ENCODE assay signal across 17 cellular contexts in genomic region chr9:2824054-2824453, GRCh38. TPM values are rescaled to one million over a fixed set of nuclear protein-coding genes. Genes with fewer than 3 reads are reported as not detected.
A peak's percentile ranks its signal among the peaks of the same experiment; 100 is the strongest.
DNase-seq lines count a peak whose midpoint lies in the region; ATAC-seq, FAIRE-seq and TF ChIP-seq lines count a peak whose summit lies in the region.
"Had no signal": no experiment of that assay in that cellular context is flagged by ENCODE, and none has a peak within 500 bp of the region (broad histone marks: within the 10 kb centered on the region; RNA-seq: fewer than 3 reads in every experiment).

No MANE protein-coding gene starts in this region.

- H3K4me2 ChIP-seq in H1 (ENCODE audit: insufficient read depth in 1 of 2, low read depth in 2 of 2, low read length in 2 of 2): no peak overlapping the region

- no peak overlapping the region for H4K8ac ChIP-seq in H1 (ENCODE audit: extremely low read depth, insufficient read depth, low read length)

- H2BK120ac ChIP-seq in H1 (replicated peaks; ENCODE audit: low read depth, low read length): no peak overlapping the region

- H3K4me3 Mint-ChIP-seq in activated T-cell treated with anti-CD3 and anti-CD28 coated beads, Interleukin-2, amount 50 U/mL, for 72 hours: no peak overlapping the region
- H3K4me3 Mint-ChIP-seq in activated T-cell treated with anti-CD3 and anti-CD28 coated beads, Interleukin-2, amount 50 U/mL, for 24 hours: no peak overlapping the region
- no peak overlapping the region for H3K4me3 Mint-ChIP-seq in WTC11
- H3K4me3 Mint-ChIP-seq in activated CD4-positive, alpha-beta T cell treated with anti-CD3 and anti-CD28 coated beads, Interleukin-2, amount 10 ng/mL, durations not matched to agents 7 days and 5 days: no peak overlapping the region
- H3K4me3 Mint-ChIP-seq: CD4-positive, CD25-positive, alpha-beta regulatory T cell had no signal

- H3K27ac ChIP-seq in H1 (ENCODE audit: low read depth, low read length): no peak overlapping the region
- H3K27ac ChIP-seq: SJSA1 had no signal

- no peak for DNase-seq in activated T-cell treated with anti-CD3 and anti-CD28 coated beads, Interleukin-2, amount 50 U/mL, for 72 hours
- DNase-seq in activated T-cell treated with anti-CD3 and anti-CD28 coated beads, Interleukin-2, amount 50 U/mL, for 24 hours: no peak
- DNase-seq in GM18507 (ENCODE audit: extremely low spot score, insufficient read length, low read depth) (no peak), WTC11 (ENCODE audit: low spot score) (no peak), H1 (ENCODE audit: low read depth in 1 of 2, low spot score in 2 of 2) (no peak)
- DNase-seq in activated CD4-positive, alpha-beta T cell treated with anti-CD3 and anti-CD28 coated beads, Interleukin-2, amount 10 ng/mL, durations not matched to agents 7 days and 5 days: no peak
- DNase-seq: 8988T; CD4-positive, CD25-positive, alpha-beta regulatory T cell; KG1; MM.1S; NCI-H2227 treated with DMSO at 0.1 percent for 48 hours; NCI-H526 treated with DMSO at 0.1 percent for 48 hours; Right ventricle myocardium superior had no signal

- no peak for TF ChIP-seq CTCF in WTC11 (IDR thresholded peaks at IDR 0.05)
- TF ChIP-seq CTCF in H1 (IDR thresholded peaks at IDR 0.05; ENCODE audit: control extremely low read depth in 1 of 3, insufficient read depth in 1 of 3, low read depth in 1 of 3, low read length in 3 of 3): no peak

- no peak overlapping the region for H2BK5ac ChIP-seq in H1 (ENCODE audit: low read depth, low read length)

- H2AK5ac ChIP-seq in H1 (ENCODE audit: low read depth, low read length): no peak overlapping the region

- H3K27me3 ChIP-seq in H1 (replicated peaks in 1 of 4; ENCODE audit: control insufficient read depth in 3 of 4, extremely low read depth in 1 of 4, insufficient read depth in 3 of 4, low read length in 3 of 4): no peaks in the 10 kb centered on the region
- H3K27me3 ChIP-seq: SJSA1 had no signal

- H4K20me1 ChIP-seq in H1 (replicated peaks in 1 of 2; ENCODE audit: control insufficient read depth in 1 of 2, insufficient read depth in 2 of 2, low read length in 2 of 2): peaks cover 0 to 3% of the 10 kb centered on the region in 2 experiments

- H2BK15ac ChIP-seq in H1 (ENCODE audit: low read length): no peak overlapping the region

- no peak overlapping the region for H2AFZ ChIP-seq in H1 (ENCODE audit: low read length)

- no peak overlapping the region for H3K18ac ChIP-seq in H1 (ENCODE audit: extremely low read depth, low read length)

- no peak overlapping the region for H4K91ac ChIP-seq in H1 (replicated peaks; ENCODE audit: insufficient read length, low read length)

- peaks cover 1 to 26% of the 10 kb centered on the region in 2 donors for H3K36me3 Mint-ChIP-seq in activated T-cell treated with anti-CD3 and anti-CD28 coated beads, Interleukin-2, amount 50 U/mL, for 72 hours (ENCODE audit: insufficient read depth in 2 of 2)
- peaks cover 84% of the 10 kb centered on the region for H3K36me3 Mint-ChIP-seq in activated T-cell treated with anti-CD3 and anti-CD28 coated beads, Interleukin-2, amount 50 U/mL, for 24 hours (ENCODE audit: low read depth)
- H3K36me3 Mint-ChIP-seq in WTC11: peaks cover 58% of the 10 kb centered on the region
- peaks cover 48% of the 10 kb centered on the region for H3K36me3 Mint-ChIP-seq in activated CD4-positive, alpha-beta T cell treated with anti-CD3 and anti-CD28 coated beads, Interleukin-2, amount 10 ng/mL, durations not matched to agents 7 days and 5 days (ENCODE audit: low read depth)

- H3K23me2 ChIP-seq in H1 (ENCODE audit: low read depth, low read length): no peaks in the 10 kb centered on the region; the same call in 1 of the 2 replicates

- no peak for TF ChIP-seq EP300 in H1 (IDR thresholded peaks at IDR 0.05; ENCODE audit: borderline replicate concordance in 1 of 2, low read depth in 2 of 2, low read length in 2 of 2)

- no peak for TF ChIP-seq RAD21 in H1 (IDR thresholded peaks at IDR 0.05 in 1 of 2, conservative IDR thresholded peaks at IDR 0.05 in 1 of 2; ENCODE audit: low read depth in 2 of 2, low read length in 2 of 2)

- POLR2A ChIA-PET in WTC11 (lab: Charles Lee): no interaction called here
- POLR2A ChIA-PET in H1 (lab: Charles Lee; ENCODE audit: partially characterized antibody): interaction anchor here (1.2 to 1.5 kb wide), 2 partner anchors 15 kb away, joined by 3 to 9 read pairs; no protein-coding TSS in a partner anchor
- POLR2A ChIA-PET in activated CD4-positive, alpha-beta T cell treated with anti-CD3 and anti-CD28 coated beads, Interleukin-2, amount 10 ng/mL, durations not matched to agents 7 days and 5 days (lab: Charles Lee): no interaction called here

- H2BK12ac ChIP-seq in H1 (ENCODE audit: low read depth, low read length): no peak overlapping the region

- H3K79me2 ChIP-seq in H1 (ENCODE audit: control insufficient read depth in 1 of 2, insufficient read depth in 2 of 2, low read length in 2 of 2): no peaks in the 10 kb centered on the region

- no peak overlapping the region for H3K4ac ChIP-seq in H1 (replicated peaks; ENCODE audit: insufficient read length, low read depth, low read length)

- no peak overlapping the region for H3K4me3 ChIP-seq in H1 (ENCODE audit: extremely low read depth in 1 of 4, insufficient read depth in 2 of 4, low read depth in 3 of 4, low read length in 4 of 4)
- H3K4me3 ChIP-seq: SJSA1 had no signal

- ATAC-seq in activated T-cell treated with anti-CD3 and anti-CD28 coated beads, Interleukin-2, amount 50 U/mL, for 72 hours (replicated peaks in 1 of 2): no peak
- ATAC-seq in WTC11 (no peak), HG02870 (IDR thresholded peaks at IDR 0.05; ENCODE audit: unreplicated experiment) (no peak), GM19463 (IDR thresholded peaks at IDR 0.05; ENCODE audit: unreplicated experiment) (no peak)

- no peaks in the 10 kb centered on the region for H3K9me3 Mint-ChIP-seq in activated T-cell treated with anti-CD3 and anti-CD28 coated beads, Interleukin-2, amount 50 U/mL, for 72 hours
- no peaks in the 10 kb centered on the region for H3K9me3 Mint-ChIP-seq in activated T-cell treated with anti-CD3 and anti-CD28 coated beads, Interleukin-2, amount 50 U/mL, for 24 hours
- H3K9me3 Mint-ChIP-seq in WTC11: no peaks in the 10 kb centered on the region
- H3K9me3 Mint-ChIP-seq in activated CD4-positive, alpha-beta T cell treated with anti-CD3 and anti-CD28 coated beads, Interleukin-2, amount 10 ng/mL, durations not matched to agents 7 days and 5 days: no peaks in the 10 kb centered on the region
- H3K9me3 Mint-ChIP-seq: CD4-positive, CD25-positive, alpha-beta regulatory T cell had no signal

- no peak overlapping the region for H3K56ac ChIP-seq in H1 (replicated peaks; ENCODE audit: insufficient read length, low read depth, low read length)

- peaks cover 0 to 65% (median 35%) of the 10 kb centered on the region in 4 experiments; a peak in 7 of 8 replicates for H3K36me3 ChIP-seq in H1 (ENCODE audit: control insufficient read depth in 2 of 4, insufficient read depth in 4 of 4, low read length in 3 of 4)

- H3K4me1 ChIP-seq in H1 (replicated peaks in 1 of 4; ENCODE audit: control insufficient read depth in 3 of 4, insufficient read depth in 4 of 4, low read length in 3 of 4): no peaks in the 10 kb centered on the region
- H3K4me1 ChIP-seq: SJSA1 had no signal

- no peaks in the 10 kb centered on the region for H3K27me3 Mint-ChIP-seq in activated T-cell treated with anti-CD3 and anti-CD28 coated beads, Interleukin-2, amount 50 U/mL, for 72 hours (ENCODE audit: low read depth)
- no peaks in the 10 kb centered on the region for H3K27me3 Mint-ChIP-seq in activated T-cell treated with anti-CD3 and anti-CD28 coated beads, Interleukin-2, amount 50 U/mL, for 24 hours
- H3K27me3 Mint-ChIP-seq in WTC11 (ENCODE audit: low read depth): no peaks in the 10 kb centered on the region
- H3K27me3 Mint-ChIP-seq in activated CD4-positive, alpha-beta T cell treated with anti-CD3 and anti-CD28 coated beads, Interleukin-2, amount 10 ng/mL, durations not matched to agents 7 days and 5 days: no peaks in the 10 kb centered on the region
- H3K27me3 Mint-ChIP-seq: CD4-positive, CD25-positive, alpha-beta regulatory T cell had no signal

- no peak for TF ChIP-seq POLR2A in H1 (IDR thresholded peaks at IDR 0.05; ENCODE audit: control extremely low read depth in 1 of 2, low read depth in 2 of 2, low read length in 2 of 2)

- H3K14ac ChIP-seq in H1 (ENCODE audit: insufficient read length): no peak overlapping the region

- no peak overlapping the region for H2BK20ac ChIP-seq in H1 (ENCODE audit: low read length)

- no peak overlapping the region for H4K5ac ChIP-seq in H1 (ENCODE audit: insufficient read length, low read depth, low read length)

- FAIRE-seq in GM18507 (lab: Jason Lieb, UNC): peak; percentile 83
- peak; percentile 100 for FAIRE-seq in H1 (lab: Jason Lieb, UNC)
- FAIRE-seq: D721Med had no signal

- no peaks in the 10 kb centered on the region for H3K9me3 ChIP-seq in H1 (ENCODE audit: insufficient read depth in 2 of 2, low read depth in 1 of 2, low read length in 1 of 2)
- H3K9me3 ChIP-seq: SJSA1 had no signal

- CTCF ChIA-PET in WTC11 (lab: Charles Lee) (interaction anchor here (0.8 to 1.4 kb wide), 3 partner anchors 8 to 64 kb away, joined by 3 to 6 read pairs (median 3); no protein-coding TSS in a partner anchor), H1 (lab: Charles Lee; ENCODE audit: partially characterized antibody) (interaction anchor here (0.6 to 4.3 kb wide), 12 partner anchors 11 to 1472 kb away, joined by 3 to 53 read pairs (median 6); partner anchors contain the start of gene PUM3)
- CTCF ChIA-PET in activated CD4-positive, alpha-beta T cell treated with anti-CD3 and anti-CD28 coated beads, Interleukin-2, amount 10 ng/mL, durations not matched to agents 7 days and 5 days (lab: Charles Lee): no interaction called here

- H3K4me1 Mint-ChIP-seq in activated T-cell treated with anti-CD3 and anti-CD28 coated beads, Interleukin-2, amount 50 U/mL, for 72 hours (ENCODE audit: low read depth): peaks cover 14% of the 10 kb centered on the region
- H3K4me1 Mint-ChIP-seq in activated T-cell treated with anti-CD3 and anti-CD28 coated beads, Interleukin-2, amount 50 U/mL, for 24 hours (ENCODE audit: low read depth): peaks cover 3% of the 10 kb centered on the region
- peaks cover 12% of the 10 kb centered on the region for H3K4me1 Mint-ChIP-seq in WTC11
- H3K4me1 Mint-ChIP-seq in activated CD4-positive, alpha-beta T cell treated with anti-CD3 and anti-CD28 coated beads, Interleukin-2, amount 10 ng/mL, durations not matched to agents 7 days and 5 days: peaks cover 2% of the 10 kb centered on the region

- peak overlapping the region; percentile 81 for H3K27ac Mint-ChIP-seq in activated T-cell treated with anti-CD3 and anti-CD28 coated beads, Interleukin-2, amount 50 U/mL, for 72 hours
- H3K27ac Mint-ChIP-seq in activated T-cell treated with anti-CD3 and anti-CD28 coated beads, Interleukin-2, amount 50 U/mL, for 24 hours: no peak overlapping the region
- peak overlapping the region; percentile 50; the same call in 1 of the 2 replicates for H3K27ac Mint-ChIP-seq in WTC11
- H3K27ac Mint-ChIP-seq in activated CD4-positive, alpha-beta T cell treated with anti-CD3 and anti-CD28 coated beads, Interleukin-2, amount 10 ng/mL, durations not matched to agents 7 days and 5 days: no peak overlapping the region
- H3K27ac Mint-ChIP-seq: CD4-positive, CD25-positive, alpha-beta regulatory T cell had no signal

- H3K9ac ChIP-seq in H1 (replicated peaks in 1 of 4; ENCODE audit: extremely low read depth in 1 of 4, low read depth in 3 of 4, low read length in 3 of 4): no peak overlapping the region

- no peak overlapping the region for H3K23ac ChIP-seq in H1 (ENCODE audit: insufficient read length)

- H3K79me1 ChIP-seq in H1 (ENCODE audit: low read depth, low read length): no peaks in the 10 kb centered on the region

RNA-seq across cellular contexts. Expression of gene PUM3, which starts 19.8 kb away (rescaled TPM):
- total RNA-seq in activated T-cell treated with anti-CD3 and anti-CD28 coated beads, Interleukin-2, amount 50 U/mL, for 72 hours: 10 to 100 TPM; 57.6 to 61.5 TPM
- total RNA-seq in WTC11 (2021): 69.1 to 86.6 TPM (median 76.3 TPM) in 3 replicates
- 85.6 and 96.2 TPM in 2 replicates for total RNA-seq in H1 (2021; fragmentation: NEBNext Ultra II Directional; extraction: Animal tissue kit (Norgen Biotek cat#: 25700))
- 13.4 and 18.8 TPM in 2 replicates for polyA plus RNA-seq in H1 (2011; rRNA removed)
- 39.5 TPM for polyA plus RNA-seq in H1 (2011; cell fraction: cytosol; rRNA removed)
- 20.2 TPM for polyA plus RNA-seq in H1 (2011; cell fraction: nucleus; rRNA removed)
- 43.4 to 94.0 TPM (median 52.3 TPM) in 4 replicates for polyA plus RNA-seq in H1 (2012, experiment 1 of 2)
- polyA plus RNA-seq in H1 (2012, experiment 2 of 2): 3.2 TPM
- polyA plus RNA-seq in H1 (2013, experiment 1 of 2): 81.6 TPM
- polyA plus RNA-seq in H1 (2013, experiment 2 of 2): 79.8 TPM
- 37.8 and 56.9 TPM in 2 replicates for polyA minus RNA-seq in H1 (2011; rRNA and poly(A)+ RNA removed)
- polyA minus RNA-seq in H1 (2011; cell fraction: cytosol; rRNA and poly(A)+ RNA removed): 27.0 TPM
- 97.5 TPM for polyA minus RNA-seq in H1 (2011; cell fraction: nucleus; rRNA and poly(A)+ RNA removed)
- 10 to 100 TPM; 49.8 to 57.2 TPM for total RNA-seq in activated CD4-positive, alpha-beta T cell treated with anti-CD3 and anti-CD28 coated beads, Interleukin-2, amount 10 ng/mL, durations not matched to agents 7 days and 5 days

Comparison
In these comparisons a context has a peak if more than half of its experiments do, and no peak if none do; other contexts are left out.
1. H3K27ac Mint-ChIP-seq: peak in activated T-cell treated with anti-CD3 and anti-CD28 coated beads, Interleukin-2, amount 50 U/mL, for 72 hours (single experiment) and WTC11 (single experiment); none in activated T-cell treated with anti-CD3 and anti-CD28 coated beads, Interleukin-2, amount 50 U/mL, for 24 hours (single experiment) and activated CD4-positive, alpha-beta T cell treated with anti-CD3 and anti-CD28 coated beads, Interleukin-2, amount 10 ng/mL, durations not matched to agents 7 days and 5 days (single experiment).